In genomic region chr7:51316262-51316665, GRCh38 we compare ENCODE assay signal across 9 cellular contexts. TPM values are rescaled to one million over a fixed set of nuclear protein-coding genes. Genes with fewer than 3 reads are reported as not detected.
A peak's percentile ranks its signal among the peaks of the same experiment; 100 is the strongest.
DNase-seq lines count a peak whose midpoint lies in the region; ATAC-seq and TF ChIP-seq lines count a peak whose summit lies in the region.
"Had no signal": no experiment of that assay in that cellular context is flagged by ENCODE, and none has a peak within 500 bp of the region (broad histone marks: within the 10 kb centered on the region; RNA-seq: fewer than 3 reads in every experiment).

No MANE protein-coding gene starts in this region.

- peaks cover 52% of the 10 kb centered on the region for H3K27me3 Mint-ChIP-seq in activated CD4-positive, alpha-beta memory T cell treated with anti-CD3 and anti-CD28 coated beads, Interleukin-2, amount 10 ng/mL, durations not matched to agents 7 days and 5 days

- H3K4me3 Mint-ChIP-seq in activated CD4-positive, alpha-beta memory T cell treated with anti-CD3 and anti-CD28 coated beads, Interleukin-2, amount 10 ng/mL, durations not matched to agents 7 days and 5 days = no peak overlapping the region

- in situ Hi-C loops in astrocyte of the spinal cord (cut with HindIII; ENCODE audit: low sequenced_read_pairs) = no loop called here
- in situ Hi-C loops in transverse colon (cut with MboI; ENCODE audit: low pct_ligation_motif_present in 1 of 4, low pct_unique_long_range_greater_than_20kb in 1 of 4, low sequenced_read_pairs in 3 of 4) = no loop called here

- H3K27ac Mint-ChIP-seq in activated CD4-positive, alpha-beta memory T cell treated with anti-CD3 and anti-CD28 coated beads, Interleukin-2, amount 10 ng/mL, durations not matched to agents 7 days and 5 days = no peak overlapping the region

- H3K79me2 ChIP-seq in SK-N-SH (ENCODE audit: insufficient read depth) = no peaks in the 10 kb centered on the region

- WGBS in SK-N-SH (ENCODE audit: low lambda C conversion rate) = 4% methylated on average over 9 of the region's 46 CpGs
- 1% methylated on average over 46 of the region's 46 CpGs for WGBS in liver
- WGBS in transverse colon (ENCODE audit: low coverage in 1 of 2), 2 donors = 13% methylated on average over 23 of the region's 46 CpGs; no CpG with 5 or more reads in 1 of the 2 donors

- no peak overlapping the region for H3K4me2 ChIP-seq in SK-N-SH

- H2AFZ ChIP-seq in SK-N-SH (ENCODE audit: low read depth) = no peak overlapping the region

- H3K36me3 ChIP-seq in SK-N-SH (replicated peaks in 1 of 2; ENCODE audit: control insufficient read depth in 1 of 2, insufficient read depth in 2 of 2, low read length in 1 of 2) = no peaks in the 10 kb centered on the region
- no peaks in the 10 kb centered on the region for H3K36me3 ChIP-seq in liver (ENCODE audit: control insufficient read depth in 4 of 4, insufficient read depth in 3 of 4, low read depth in 1 of 4, low read length in 3 of 4)
- no peaks in the 10 kb centered on the region for H3K36me3 ChIP-seq in transverse colon

- H3K9ac ChIP-seq in SK-N-SH = no peak overlapping the region
- peak overlapping the region; percentile 62 to 90 for H3K9ac ChIP-seq in liver (ENCODE audit: low read depth in 1 of 2, low read length in 2 of 2)

- no peaks in the 10 kb centered on the region for H3F3A ChIP-seq in SK-N-SH (replicated peaks; ENCODE audit: insufficient read depth)

- POLR2A ChIA-PET in SK-N-SH (lab: Yijun Ruan, JAX) = no interaction called here
- POLR2A ChIA-PET in activated CD4-positive, alpha-beta memory T cell treated with anti-CD3 and anti-CD28 coated beads, Interleukin-2, amount 10 ng/mL, durations not matched to agents 7 days and 5 days (lab: Charles Lee) = no interaction called here

- CTCF ChIA-PET in SK-N-SH (lab: Yijun Ruan, JAX) = no interaction called here
- CTCF ChIA-PET in activated CD4-positive, alpha-beta memory T cell treated with anti-CD3 and anti-CD28 coated beads, Interleukin-2, amount 10 ng/mL, durations not matched to agents 7 days and 5 days (lab: Charles Lee) = no interaction called here

- H3K4me1 Mint-ChIP-seq in activated CD4-positive, alpha-beta memory T cell treated with anti-CD3 and anti-CD28 coated beads, Interleukin-2, amount 10 ng/mL, durations not matched to agents 7 days and 5 days = peaks cover 4% of the 10 kb centered on the region

- intact Hi-C loops in transverse colon (cut with DNase I; ENCODE audit: low total_unique reads) = no loop called here

- H3K36me3 Mint-ChIP-seq in activated CD4-positive, alpha-beta memory T cell treated with anti-CD3 and anti-CD28 coated beads, Interleukin-2, amount 10 ng/mL, durations not matched to agents 7 days and 5 days (ENCODE audit: low read depth) = no peaks in the 10 kb centered on the region

- DNase-seq in SK-N-SH (peak; percentile 82), astrocyte of the spinal cord (ENCODE audit: low read depth, low spot score) (no peak), transverse colon (peak; percentile 55), T-helper 1 cell (no peak)
- no peak for DNase-seq in activated CD4-positive, alpha-beta memory T cell treated with anti-CD3 and anti-CD28 coated beads, Interleukin-2, amount 10 ng/mL, durations not matched to agents 7 days and 5 days

- H3K27me3 ChIP-seq in SK-N-SH (ENCODE audit: insufficient read depth) (peaks cover 12% of the 10 kb centered on the region), liver (ENCODE audit: control insufficient read depth in 4 of 4, insufficient read depth in 4 of 4, low read length in 3 of 4) (no peaks in the 10 kb centered on the region), transverse colon (peaks cover 18% of the 10 kb centered on the region)

- no peaks in the 10 kb centered on the region for H4K20me1 ChIP-seq in SK-N-SH (ENCODE audit: insufficient read depth)

- ATAC-seq in SK-N-SH treated with all-trans-retinoic acid at 6 μM for 48 hours (no peak), HG02763 (IDR thresholded peaks at IDR 0.05; ENCODE audit: unreplicated experiment) (no peak)

- TF ChIP-seq EP300 in SK-N-SH (IDR thresholded peaks at IDR 0.05; ENCODE audit: borderline replicate concordance in 1 of 2, low read depth in 1 of 2, low read length in 1 of 2) (no peak), transverse colon (IDR thresholded peaks at IDR 0.05; ENCODE audit: low read depth) (no peak)

- TF ChIP-seq CTCF in SK-N-SH (IDR thresholded peaks at IDR 0.05) = no peak
- no peak for TF ChIP-seq CTCF in astrocyte of the spinal cord (IDR thresholded peaks at IDR 0.05; ENCODE audit: low read depth, low read length)
- TF ChIP-seq CTCF in liver (IDR thresholded peaks at IDR 0.05; ENCODE audit: low read depth, low read length, missing input control) = peak; percentile 25
- peak; percentile 19 to 67 (median 29) for TF ChIP-seq CTCF in transverse colon (IDR thresholded peaks at IDR 0.05)

- H3K27ac ChIP-seq in SK-N-SH (ENCODE audit: low read depth in 2 of 2, low read length in 1 of 2) (no peak overlapping the region), liver (ENCODE audit: low read depth in 1 of 2, low read length in 2 of 2) (peak overlapping the region; percentile 97), transverse colon (peak overlapping the region; percentile 79 to 88 (median 84))
- H3K27ac ChIP-seq: SK-N-MC had no signal

- TF ChIP-seq POLR2A in transverse colon (IDR thresholded peaks at IDR 0.05) = no peak

- peak overlapping the region in 1 of 2 experiments; percentile 30; a peak in 1 of 4 replicates for H3K4me3 ChIP-seq in SK-N-SH (ENCODE audit: low read depth in 2 of 2, low read length in 1 of 2)
- H3K4me3 ChIP-seq in astrocyte of the spinal cord (ENCODE audit: low read depth, low read length) = peak overlapping the region; percentile 22
- peak overlapping the region; percentile 77 to 90 (median 87) for H3K4me3 ChIP-seq in liver (ENCODE audit: low read depth in 1 of 3, low read length in 3 of 3)
- peak overlapping the region; percentile 48 to 84 (median 68) for H3K4me3 ChIP-seq in transverse colon
- H3K4me3 ChIP-seq: SK-N-MC had no signal

- TF ChIP-seq RAD21 in SK-N-SH (IDR thresholded peaks at IDR 0.05; ENCODE audit: low read length) (no peak), liver (IDR thresholded peaks at IDR 0.05) (no peak)

- H3K9me3 ChIP-seq in SK-N-SH = no peaks in the 10 kb centered on the region
- no peaks in the 10 kb centered on the region for H3K9me3 ChIP-seq in liver (ENCODE audit: control insufficient read depth in 4 of 4, low read length in 3 of 4)
- no peaks in the 10 kb centered on the region for H3K9me3 ChIP-seq in transverse colon

- peaks cover 0 to 9% of the 10 kb centered on the region in 2 experiments; a peak in 1 of 4 replicates for H3K4me1 ChIP-seq in SK-N-SH (ENCODE audit: control insufficient read depth in 1 of 2, insufficient read depth in 2 of 2, low read depth in 1 of 2, low read length in 1 of 2)
- H3K4me1 ChIP-seq in liver (ENCODE audit: control insufficient read depth in 4 of 4, insufficient read depth in 4 of 4, low read length in 3 of 4) = peaks cover 10 to 52% (median 44%) of the 10 kb centered on the region in 4 donors
- H3K4me1 ChIP-seq in transverse colon = peaks cover 0 to 42% (median 23%) of the 10 kb centered on the region in 4 donors

- H3K9me3 Mint-ChIP-seq in activated CD4-positive, alpha-beta memory T cell treated with anti-CD3 and anti-CD28 coated beads, Interleukin-2, amount 10 ng/mL, durations not matched to agents 7 days and 5 days = no peaks in the 10 kb centered on the region

- no peaks in the 10 kb centered on the region for H3K9me2 ChIP-seq in SK-N-SH

TF ChIP-seq in SK-N-SH, 30 proteins besides CTCF, POLR2A, EP300 and RAD21 (continues in another document):
- TF ChIP-seq USF2 (IDR thresholded peaks at IDR 0.05; ENCODE audit: borderline replicate concordance, low read depth, low read length) = no peak

TF ChIP-seq in SK-N-SH treated with all-trans-retinoic acid at 6 μM for 48 hours, 23 proteins besides CTCF, POLR2A, EP300 and RAD21 (continues in another document):
- no peak for TF ChIP-seq GLIS3 (CRISPR knock-in tag; IDR thresholded peaks at IDR 0.05)
- no peak for TF ChIP-seq ZNF8 (CRISPR knock-in tag; IDR thresholded peaks at IDR 0.05)
- no peak for TF ChIP-seq ZNF70 (CRISPR knock-in tag; IDR thresholded peaks at IDR 0.05)

TF ChIP-seq in liver, 16 proteins besides CTCF, POLR2A, EP300 and RAD21 (continues in another document):
- no peak for TF ChIP-seq EGR1 (IDR thresholded peaks at IDR 0.05; ENCODE audit: low read depth in 2 of 2)
- TF ChIP-seq REST (IDR thresholded peaks at IDR 0.05) = no peak
- no peak for TF ChIP-seq GABPA (IDR thresholded peaks at IDR 0.05 in 1 of 2, conservative IDR thresholded peaks at IDR 0.05 in 1 of 2)
- no peak for TF ChIP-seq NR2F2 (IDR thresholded peaks at IDR 0.05)
- no peak for TF ChIP-seq YY1 (IDR thresholded peaks at IDR 0.05)
- TF ChIP-seq JUND (IDR thresholded peaks at IDR 0.05) = no peak

RNA-seq across cellular contexts. Expression of gene COBL, which starts 0.3 kb away (rescaled TPM):
- polyA plus RNA-seq in SK-N-SH (2012; rRNA removed) (under 0.01 TPM in 1 of 2 replicates, not detected in the other), liver (10 to 100 TPM in 1 of 2 donors, 1 to 10 TPM in 1; 8.6 to 12.8 TPM)
- polyA plus RNA-seq in SK-N-SH (2012; cell fraction: cytosol; rRNA removed) = not detected in 2 replicates
- polyA plus RNA-seq in SK-N-SH (2012; cell fraction: nucleus; rRNA removed) = not detected in 2 replicates
- total RNA-seq in liver (10 to 100 TPM in 1 of 2 donors, 1 to 10 TPM in 1; 5.8 to 18.7 TPM), transverse colon (100 to 1,000 TPM in 1 of 4 donors, 10 to 100 TPM in 3; 62.4 to 114 (median 72.2) TPM)
- total RNA-seq in activated CD4-positive, alpha-beta memory T cell treated with anti-CD3 and anti-CD28 coated beads, Interleukin-2, amount 10 ng/mL, durations not matched to agents 7 days and 5 days = not detected

Comparison
In these comparisons a context has a peak if more than half of its experiments do, and no peak if none do; other contexts are left out.
1. DNase-seq: peak in SK-N-SH (single experiment) and transverse colon (single experiment); none in astrocyte of the spinal cord (single experiment), T-helper 1 cell (0 of 5) and activated CD4-positive, alpha-beta memory T cell treated with anti-CD3 and anti-CD28 coated beads, Interleukin-2, amount 10 ng/mL, durations not matched to agents 7 days and 5 days (single experiment).
2. H3K27ac ChIP-seq: peak in liver (2 of 2) and transverse colon (4 of 4); none in SK-N-SH (0 of 2).
3. CTCF ChIP-seq: peak in liver (single experiment) and transverse colon (5 of 5); none in SK-N-SH (single experiment) and astrocyte of the spinal cord (single experiment).
4. RNA of gene COBL, which starts 0.3 kb away (total RNA-seq): 62.4 to 114 TPM in transverse colon and 5.8 to 18.7 TPM in liver; not detected in activated CD4-positive, alpha-beta memory T cell treated with anti-CD3 and anti-CD28 coated beads, Interleukin-2, amount 10 ng/mL, durations not matched to agents 7 days and 5 days; every median in the first group is over 4 times any median in the second.